1 cellular context compared by ENCODE assay signal in the genomic region with DNA sequence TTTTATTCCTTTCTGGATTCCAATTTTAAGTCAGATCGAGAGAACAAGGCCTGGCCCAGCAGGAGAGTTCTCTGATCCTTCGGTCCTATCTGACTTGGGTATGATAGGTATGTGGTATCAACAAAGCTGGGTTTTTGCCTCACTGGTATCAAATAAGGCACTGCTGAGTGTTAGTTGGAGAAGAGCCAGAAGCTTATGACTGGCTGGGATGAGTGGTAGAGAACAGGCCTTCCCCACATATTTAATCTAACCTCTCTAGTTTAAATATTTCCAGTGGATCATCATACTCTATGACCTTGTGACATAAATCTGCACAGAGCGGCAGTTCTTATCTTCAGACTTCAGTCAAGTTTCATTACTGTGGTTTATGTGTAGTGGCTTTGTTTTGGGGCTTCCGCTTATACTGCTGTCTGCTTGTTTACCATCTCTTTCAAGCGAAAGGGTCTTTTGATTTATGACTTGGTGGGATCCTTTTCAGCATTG.
A peak's percentile ranks its signal among the peaks of the same experiment; 100 is the strongest.
TF ChIP-seq lines count a peak whose summit lies in the region.

No MANE protein-coding gene starts in this region.

TF ChIP-seq in HepG2, 621 proteins besides CTCF, POLR2A, EP300 and RAD21 (continued from another document):
- TF ChIP-seq, protein P1, sequence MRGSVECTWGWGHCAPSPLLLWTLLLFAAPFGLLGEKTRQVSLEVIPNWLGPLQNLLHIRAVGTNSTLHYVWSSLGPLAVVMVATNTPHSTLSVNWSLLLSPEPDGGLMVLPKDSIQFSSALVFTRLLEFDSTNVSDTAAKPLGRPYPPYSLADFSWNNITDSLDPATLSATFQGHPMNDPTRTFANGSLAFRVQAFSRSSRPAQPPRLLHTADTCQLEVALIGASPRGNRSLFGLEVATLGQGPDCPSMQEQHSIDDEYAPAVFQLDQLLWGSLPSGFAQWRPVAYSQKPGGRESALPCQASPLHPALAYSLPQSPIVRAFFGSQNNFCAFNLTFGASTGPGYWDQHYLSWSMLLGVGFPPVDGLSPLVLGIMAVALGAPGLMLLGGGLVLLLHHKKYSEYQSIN (CRISPR knock-in tag; IDR thresholded peaks at IDR 0.05; ENCODE audit: borderline replicate concordance): no peak
- TF ChIP-seq, protein P2, sequence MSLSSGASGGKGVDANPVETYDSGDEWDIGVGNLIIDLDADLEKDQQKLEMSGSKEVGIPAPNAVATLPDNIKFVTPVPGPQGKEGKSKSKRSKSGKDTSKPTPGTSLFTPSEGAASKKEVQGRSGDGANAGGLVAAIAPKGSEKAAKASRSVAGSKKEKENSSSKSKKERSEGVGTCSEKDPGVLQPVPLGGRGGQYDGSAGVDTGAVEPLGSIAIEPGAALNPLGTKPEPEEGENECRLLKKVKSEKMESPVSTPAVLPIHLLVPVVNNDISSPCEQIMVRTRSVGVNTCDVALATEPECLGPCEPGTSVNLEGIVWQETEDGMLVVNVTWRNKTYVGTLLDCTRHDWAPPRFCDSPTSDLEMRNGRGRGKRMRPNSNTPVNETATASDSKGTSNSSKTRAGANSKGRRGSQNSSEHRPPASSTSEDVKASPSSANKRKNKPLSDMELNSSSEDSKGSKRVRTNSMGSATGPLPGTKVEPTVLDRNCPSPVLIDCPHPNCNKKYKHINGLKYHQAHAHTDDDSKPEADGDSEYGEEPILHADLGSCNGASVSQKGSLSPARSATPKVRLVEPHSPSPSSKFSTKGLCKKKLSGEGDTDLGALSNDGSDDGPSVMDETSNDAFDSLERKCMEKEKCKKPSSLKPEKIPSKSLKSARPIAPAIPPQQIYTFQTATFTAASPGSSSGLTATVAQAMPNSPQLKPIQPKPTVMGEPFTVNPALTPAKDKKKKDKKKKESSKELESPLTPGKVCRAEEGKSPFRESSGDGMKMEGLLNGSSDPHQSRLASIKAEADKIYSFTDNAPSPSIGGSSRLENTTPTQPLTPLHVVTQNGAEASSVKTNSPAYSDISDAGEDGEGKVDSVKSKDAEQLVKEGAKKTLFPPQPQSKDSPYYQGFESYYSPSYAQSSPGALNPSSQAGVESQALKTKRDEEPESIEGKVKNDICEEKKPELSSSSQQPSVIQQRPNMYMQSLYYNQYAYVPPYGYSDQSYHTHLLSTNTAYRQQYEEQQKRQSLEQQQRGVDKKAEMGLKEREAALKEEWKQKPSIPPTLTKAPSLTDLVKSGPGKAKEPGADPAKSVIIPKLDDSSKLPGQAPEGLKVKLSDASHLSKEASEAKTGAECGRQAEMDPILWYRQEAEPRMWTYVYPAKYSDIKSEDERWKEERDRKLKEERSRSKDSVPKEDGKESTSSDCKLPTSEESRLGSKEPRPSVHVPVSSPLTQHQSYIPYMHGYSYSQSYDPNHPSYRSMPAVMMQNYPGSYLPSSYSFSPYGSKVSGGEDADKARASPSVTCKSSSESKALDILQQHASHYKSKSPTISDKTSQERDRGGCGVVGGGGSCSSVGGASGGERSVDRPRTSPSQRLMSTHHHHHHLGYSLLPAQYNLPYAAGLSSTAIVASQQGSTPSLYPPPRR (CRISPR knock-in tag; IDR thresholded peaks at IDR 0.05; ENCODE audit: borderline replicate concordance): peak; percentile 32; the same call in 1 of the 2 replicates
- TF ChIP-seq NR2F1 (CRISPR knock-in tag; IDR thresholded peaks at IDR 0.05) (no peak), YEATS2 (CRISPR knock-in tag; IDR thresholded peaks at IDR 0.05; ENCODE audit: borderline replicate concordance) (no peak), FOXA3 (CRISPR knock-in tag; IDR thresholded peaks at IDR 0.05) (peak; percentile 83), RXRB (CRISPR knock-in tag; IDR thresholded peaks at IDR 0.05; ENCODE audit: borderline replicate concordance) (peak; percentile 22; the same call in 1 of the 2 replicates), ISL2 (CRISPR knock-in tag; IDR thresholded peaks at IDR 0.05) (peak; percentile 67; the same call in 1 of the 2 replicates), NCOR1 (IDR thresholded peaks at IDR 0.05; ENCODE audit: borderline replicate concordance, low read length) (peak; percentile 53; the same call in 1 of the 2 replicates), NFE2L1 (CRISPR knock-in tag; IDR thresholded peaks at IDR 0.05; ENCODE audit: borderline replicate concordance) (no peak), TEAD3 (CRISPR knock-in tag; optimal IDR thresholded peaks at IDR 0.05; ENCODE audit: borderline replicate concordance) (peak; percentile 89), ZNF337 (CRISPR knock-in tag; IDR thresholded peaks at IDR 0.05; ENCODE audit: borderline replicate concordance, low read depth) (no peak), RFX3 (CRISPR knock-in tag; IDR thresholded peaks at IDR 0.05) (no peak), SOX5 (CRISPR knock-in tag; IDR thresholded peaks at IDR 0.05; ENCODE audit: borderline replicate concordance) (peak; percentile 72; the same call in 1 of the 2 replicates), FOXJ3 (CRISPR knock-in tag; IDR thresholded peaks at IDR 0.05; ENCODE audit: borderline replicate concordance) (peak; percentile 25; the same call in 1 of the 2 replicates), HNF4G (IDR thresholded peaks at IDR 0.05; ENCODE audit: borderline replicate concordance, low read depth, low read length) (peak; percentile 15; the same call in 1 of the 2 replicates), HNF4G (CRISPR knock-in tag; IDR thresholded peaks at IDR 0.05; ENCODE audit: borderline replicate concordance, low read depth) (no peak), ASH2L (IDR thresholded peaks at IDR 0.05; ENCODE audit: insufficient read length, low read depth, low read length) (peak; percentile 28), ZNF225 (CRISPR knock-in tag; IDR thresholded peaks at IDR 0.05) (no peak), HNF4A (CRISPR knock-in tag; IDR thresholded peaks at IDR 0.05) (peak; percentile 37; the same call in 1 of the 2 replicates), BCL6 (CRISPR knock-in tag; IDR thresholded peaks at IDR 0.05) (peak; percentile 45; the same call in 1 of the 2 replicates), SKI (IDR thresholded peaks at IDR 0.05; ENCODE audit: partially characterized antibody) (no peak), MEIS2 (CRISPR knock-in tag; IDR thresholded peaks at IDR 0.05) (peak; percentile 47; the same call in 1 of the 2 replicates)
- TF ChIP-seq, protein P3, sequence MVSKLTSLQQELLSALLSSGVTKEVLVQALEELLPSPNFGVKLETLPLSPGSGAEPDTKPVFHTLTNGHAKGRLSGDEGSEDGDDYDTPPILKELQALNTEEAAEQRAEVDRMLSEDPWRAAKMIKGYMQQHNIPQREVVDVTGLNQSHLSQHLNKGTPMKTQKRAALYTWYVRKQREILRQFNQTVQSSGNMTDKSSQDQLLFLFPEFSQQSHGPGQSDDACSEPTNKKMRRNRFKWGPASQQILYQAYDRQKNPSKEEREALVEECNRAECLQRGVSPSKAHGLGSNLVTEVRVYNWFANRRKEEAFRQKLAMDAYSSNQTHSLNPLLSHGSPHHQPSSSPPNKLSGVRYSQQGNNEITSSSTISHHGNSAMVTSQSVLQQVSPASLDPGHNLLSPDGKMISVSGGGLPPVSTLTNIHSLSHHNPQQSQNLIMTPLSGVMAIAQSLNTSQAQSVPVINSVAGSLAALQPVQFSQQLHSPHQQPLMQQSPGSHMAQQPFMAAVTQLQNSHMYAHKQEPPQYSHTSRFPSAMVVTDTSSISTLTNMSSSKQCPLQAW (CRISPR knock-in tag; IDR thresholded peaks at IDR 0.05): 0 out of 2 replicates have a peak, but pooled peaks have one; percentile 21
- TF ChIP-seq, protein P4, sequence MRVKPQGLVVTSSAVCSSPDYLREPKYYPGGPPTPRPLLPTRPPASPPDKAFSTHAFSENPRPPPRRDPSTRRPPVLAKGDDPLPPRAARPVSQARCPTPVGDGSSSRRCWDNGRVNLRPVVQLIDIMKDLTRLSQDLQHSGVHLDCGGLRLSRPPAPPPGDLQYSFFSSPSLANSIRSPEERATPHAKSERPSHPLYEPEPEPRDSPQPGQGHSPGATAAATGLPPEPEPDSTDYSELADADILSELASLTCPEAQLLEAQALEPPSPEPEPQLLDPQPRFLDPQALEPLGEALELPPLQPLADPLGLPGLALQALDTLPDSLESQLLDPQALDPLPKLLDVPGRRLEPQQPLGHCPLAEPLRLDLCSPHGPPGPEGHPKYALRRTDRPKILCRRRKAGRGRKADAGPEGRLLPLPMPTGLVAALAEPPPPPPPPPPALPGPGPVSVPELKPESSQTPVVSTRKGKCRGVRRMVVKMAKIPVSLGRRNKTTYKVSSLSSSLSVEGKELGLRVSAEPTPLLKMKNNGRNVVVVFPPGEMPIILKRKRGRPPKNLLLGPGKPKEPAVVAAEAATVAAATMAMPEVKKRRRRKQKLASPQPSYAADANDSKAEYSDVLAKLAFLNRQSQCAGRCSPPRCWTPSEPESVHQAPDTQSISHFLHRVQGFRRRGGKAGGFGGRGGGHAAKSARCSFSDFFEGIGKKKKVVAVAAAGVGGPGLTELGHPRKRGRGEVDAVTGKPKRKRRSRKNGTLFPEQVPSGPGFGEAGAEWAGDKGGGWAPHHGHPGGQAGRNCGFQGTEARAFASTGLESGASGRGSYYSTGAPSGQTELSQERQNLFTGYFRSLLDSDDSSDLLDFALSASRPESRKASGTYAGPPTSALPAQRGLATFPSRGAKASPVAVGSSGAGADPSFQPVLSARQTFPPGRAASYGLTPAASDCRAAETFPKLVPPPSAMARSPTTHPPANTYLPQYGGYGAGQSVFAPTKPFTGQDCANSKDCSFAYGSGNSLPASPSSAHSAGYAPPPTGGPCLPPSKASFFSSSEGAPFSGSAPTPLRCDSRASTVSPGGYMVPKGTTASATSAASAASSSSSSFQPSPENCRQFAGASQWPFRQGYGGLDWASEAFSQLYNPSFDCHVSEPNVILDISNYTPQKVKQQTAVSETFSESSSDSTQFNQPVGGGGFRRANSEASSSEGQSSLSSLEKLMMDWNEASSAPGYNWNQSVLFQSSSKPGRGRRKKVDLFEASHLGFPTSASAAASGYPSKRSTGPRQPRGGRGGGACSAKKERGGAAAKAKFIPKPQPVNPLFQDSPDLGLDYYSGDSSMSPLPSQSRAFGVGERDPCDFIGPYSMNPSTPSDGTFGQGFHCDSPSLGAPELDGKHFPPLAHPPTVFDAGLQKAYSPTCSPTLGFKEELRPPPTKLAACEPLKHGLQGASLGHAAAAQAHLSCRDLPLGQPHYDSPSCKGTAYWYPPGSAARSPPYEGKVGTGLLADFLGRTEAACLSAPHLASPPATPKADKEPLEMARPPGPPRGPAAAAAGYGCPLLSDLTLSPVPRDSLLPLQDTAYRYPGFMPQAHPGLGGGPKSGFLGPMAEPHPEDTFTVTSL (CRISPR knock-in tag; IDR thresholded peaks at IDR 0.05; ENCODE audit: borderline replicate concordance): peak; percentile 30; the same call in 1 of the 2 replicates
- TF ChIP-seq, protein P5, sequence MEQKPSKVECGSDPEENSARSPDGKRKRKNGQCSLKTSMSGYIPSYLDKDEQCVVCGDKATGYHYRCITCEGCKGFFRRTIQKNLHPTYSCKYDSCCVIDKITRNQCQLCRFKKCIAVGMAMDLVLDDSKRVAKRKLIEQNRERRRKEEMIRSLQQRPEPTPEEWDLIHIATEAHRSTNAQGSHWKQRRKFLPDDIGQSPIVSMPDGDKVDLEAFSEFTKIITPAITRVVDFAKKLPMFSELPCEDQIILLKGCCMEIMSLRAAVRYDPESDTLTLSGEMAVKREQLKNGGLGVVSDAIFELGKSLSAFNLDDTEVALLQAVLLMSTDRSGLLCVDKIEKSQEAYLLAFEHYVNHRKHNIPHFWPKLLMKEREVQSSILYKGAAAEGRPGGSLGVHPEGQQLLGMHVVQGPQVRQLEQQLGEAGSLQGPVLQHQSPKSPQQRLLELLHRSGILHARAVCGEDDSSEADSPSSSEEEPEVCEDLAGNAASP (CRISPR knock-in tag; IDR thresholded peaks at IDR 0.05; ENCODE audit: borderline replicate concordance): no peak
- TF ChIP-seq, protein P6, sequence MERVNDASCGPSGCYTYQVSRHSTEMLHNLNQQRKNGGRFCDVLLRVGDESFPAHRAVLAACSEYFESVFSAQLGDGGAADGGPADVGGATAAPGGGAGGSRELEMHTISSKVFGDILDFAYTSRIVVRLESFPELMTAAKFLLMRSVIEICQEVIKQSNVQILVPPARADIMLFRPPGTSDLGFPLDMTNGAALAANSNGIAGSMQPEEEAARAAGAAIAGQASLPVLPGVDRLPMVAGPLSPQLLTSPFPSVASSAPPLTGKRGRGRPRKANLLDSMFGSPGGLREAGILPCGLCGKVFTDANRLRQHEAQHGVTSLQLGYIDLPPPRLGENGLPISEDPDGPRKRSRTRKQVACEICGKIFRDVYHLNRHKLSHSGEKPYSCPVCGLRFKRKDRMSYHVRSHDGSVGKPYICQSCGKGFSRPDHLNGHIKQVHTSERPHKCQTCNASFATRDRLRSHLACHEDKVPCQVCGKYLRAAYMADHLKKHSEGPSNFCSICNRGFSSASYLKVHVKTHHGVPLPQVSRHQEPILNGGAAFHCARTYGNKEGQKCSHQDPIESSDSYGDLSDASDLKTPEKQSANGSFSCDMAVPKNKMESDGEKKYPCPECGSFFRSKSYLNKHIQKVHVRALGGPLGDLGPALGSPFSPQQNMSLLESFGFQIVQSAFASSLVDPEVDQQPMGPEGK (CRISPR knock-in tag; IDR thresholded peaks at IDR 0.05): peak; percentile 32; the same call in 1 of the 2 replicates
- TF ChIP-seq, protein P7, sequence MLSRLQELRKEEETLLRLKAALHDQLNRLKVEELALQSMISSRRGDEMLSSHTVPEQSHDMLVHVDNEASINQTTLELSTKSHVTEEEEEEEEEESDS (CRISPR knock-in tag; IDR thresholded peaks at IDR 0.05; ENCODE audit: borderline replicate concordance): no peak
- TF ChIP-seq, protein P8, sequence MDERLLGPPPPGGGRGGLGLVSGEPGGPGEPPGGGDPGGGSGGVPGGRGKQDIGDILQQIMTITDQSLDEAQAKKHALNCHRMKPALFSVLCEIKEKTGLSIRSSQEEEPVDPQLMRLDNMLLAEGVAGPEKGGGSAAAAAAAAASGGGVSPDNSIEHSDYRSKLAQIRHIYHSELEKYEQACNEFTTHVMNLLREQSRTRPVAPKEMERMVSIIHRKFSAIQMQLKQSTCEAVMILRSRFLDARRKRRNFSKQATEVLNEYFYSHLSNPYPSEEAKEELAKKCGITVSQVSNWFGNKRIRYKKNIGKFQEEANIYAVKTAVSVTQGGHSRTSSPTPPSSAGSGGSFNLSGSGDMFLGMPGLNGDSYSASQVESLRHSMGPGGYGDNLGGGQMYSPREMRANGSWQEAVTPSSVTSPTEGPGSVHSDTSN (CRISPR knock-in tag; IDR thresholded peaks at IDR 0.05): peak; percentile 55; the same call in 1 of the 2 replicates
- TF ChIP-seq, protein P9, sequence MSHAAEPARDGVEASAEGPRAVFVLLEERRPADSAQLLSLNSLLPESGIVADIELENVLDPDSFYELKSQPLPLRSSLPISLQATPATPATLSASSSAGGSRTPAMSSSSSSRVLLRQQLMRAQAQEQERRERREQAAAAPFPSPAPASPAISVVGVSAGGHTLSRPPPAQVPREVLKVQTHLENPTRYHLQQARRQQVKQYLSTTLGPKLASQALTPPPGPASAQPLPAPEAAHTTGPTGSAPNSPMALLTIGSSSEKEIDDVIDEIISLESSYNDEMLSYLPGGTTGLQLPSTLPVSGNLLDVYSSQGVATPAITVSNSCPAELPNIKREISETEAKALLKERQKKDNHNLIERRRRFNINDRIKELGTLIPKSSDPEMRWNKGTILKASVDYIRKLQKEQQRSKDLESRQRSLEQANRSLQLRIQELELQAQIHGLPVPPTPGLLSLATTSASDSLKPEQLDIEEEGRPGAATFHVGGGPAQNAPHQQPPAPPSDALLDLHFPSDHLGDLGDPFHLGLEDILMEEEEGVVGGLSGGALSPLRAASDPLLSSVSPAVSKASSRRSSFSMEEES (CRISPR knock-in tag; IDR thresholded peaks at IDR 0.05): peak; percentile 31; the same call in 1 of the 2 replicates
TF ChIP-seq in HepG2: peak in this region for 54.
